ENCODE assay signal across 1 cellular context in the genomic region with DNA sequence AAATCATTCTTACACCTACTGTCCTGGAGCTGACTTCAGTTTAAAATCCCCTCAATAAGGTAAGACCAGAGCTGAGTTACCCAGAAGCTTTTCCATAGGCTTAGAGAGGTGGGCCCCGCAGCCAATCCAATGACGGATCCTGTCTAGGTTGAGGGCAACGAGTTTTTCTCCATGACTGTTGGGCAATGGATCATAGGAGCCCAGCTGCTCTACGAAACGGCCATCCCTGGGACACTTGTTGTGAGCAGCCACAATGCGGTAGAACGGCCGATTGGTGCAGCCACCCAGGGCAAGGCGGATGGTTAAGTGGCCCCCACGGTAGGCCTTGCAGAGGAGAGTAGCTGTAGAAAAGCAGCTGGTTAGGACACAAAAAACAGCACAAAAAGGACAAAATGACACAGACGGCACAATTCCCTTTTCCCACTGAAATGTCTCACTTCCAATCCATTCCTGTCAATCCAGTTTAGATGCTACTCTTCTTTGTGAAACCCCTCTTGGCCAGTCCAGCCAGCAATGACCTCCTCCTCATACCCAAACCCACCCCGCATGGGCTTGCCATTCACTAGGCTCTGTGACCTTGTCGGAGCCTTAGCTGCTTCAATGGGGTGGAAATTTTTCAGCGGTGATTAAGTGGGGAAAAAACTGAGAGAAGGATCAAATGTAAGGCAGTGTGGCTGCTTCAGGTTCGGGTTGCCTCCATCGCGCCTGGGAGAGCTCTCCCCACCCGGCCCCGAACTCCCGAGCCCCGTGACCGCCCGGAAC.
TF ChIP-seq lines count a peak whose summit lies in the region.

No MANE protein-coding gene starts in this region.

TF ChIP-seq in GM12878, 131 proteins besides CTCF, POLR2A, EP300 and RAD21:
- TF ChIP-seq BHLHE40 (IDR thresholded peaks at IDR 0.05; ENCODE audit: borderline replicate concordance in 1 of 2, low read depth in 2 of 2, low read length in 1 of 2): no peak
- TF ChIP-seq MTA2 (IDR thresholded peaks at IDR 0.05; ENCODE audit: low read depth): no peak
- TF ChIP-seq, protein P1, sequence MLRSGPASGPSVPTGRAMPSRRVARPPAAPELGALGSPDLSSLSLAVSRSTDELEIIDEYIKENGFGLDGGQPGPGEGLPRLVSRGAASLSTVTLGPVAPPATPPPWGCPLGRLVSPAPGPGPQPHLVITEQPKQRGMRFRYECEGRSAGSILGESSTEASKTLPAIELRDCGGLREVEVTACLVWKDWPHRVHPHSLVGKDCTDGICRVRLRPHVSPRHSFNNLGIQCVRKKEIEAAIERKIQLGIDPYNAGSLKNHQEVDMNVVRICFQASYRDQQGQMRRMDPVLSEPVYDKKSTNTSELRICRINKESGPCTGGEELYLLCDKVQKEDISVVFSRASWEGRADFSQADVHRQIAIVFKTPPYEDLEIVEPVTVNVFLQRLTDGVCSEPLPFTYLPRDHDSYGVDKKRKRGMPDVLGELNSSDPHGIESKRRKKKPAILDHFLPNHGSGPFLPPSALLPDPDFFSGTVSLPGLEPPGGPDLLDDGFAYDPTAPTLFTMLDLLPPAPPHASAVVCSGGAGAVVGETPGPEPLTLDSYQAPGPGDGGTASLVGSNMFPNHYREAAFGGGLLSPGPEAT (IDR thresholded peaks at IDR 0.05; ENCODE audit: low read depth): no peak
- 0 out of 2 replicates have a peak, but pooled peaks have one; percentile 33 for TF ChIP-seq MTA3 (IDR thresholded peaks at IDR 0.05; ENCODE audit: borderline replicate concordance, low read length)
